In the genomic region with DNA sequence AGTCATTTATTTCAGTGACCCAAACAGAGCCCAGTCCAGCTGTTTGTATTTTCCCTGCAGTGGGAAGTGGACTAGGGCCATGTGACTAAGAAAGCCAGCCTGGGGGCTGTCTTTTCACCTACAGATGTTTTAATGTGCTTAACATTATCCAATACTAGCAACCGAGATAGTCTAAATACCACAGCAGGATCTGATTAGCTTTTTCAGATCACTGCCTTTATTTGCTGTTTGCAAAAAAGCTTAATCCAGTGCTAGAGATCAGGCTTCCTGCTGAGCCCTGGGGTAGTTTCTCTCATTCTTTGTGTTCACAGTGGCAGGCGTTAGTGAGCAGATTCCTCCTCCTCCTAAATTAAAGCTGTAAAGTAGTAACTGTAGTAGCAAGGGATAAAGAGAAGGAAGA, we compare ENCODE assay signal across 10 cellular contexts. TPM values are rescaled to one million over a fixed set of nuclear protein-coding genes. Genes with fewer than 3 reads are reported as not detected.
DNase-seq lines count a peak whose midpoint lies in the region; ATAC-seq and TF ChIP-seq lines count a peak whose summit lies in the region.
"Had no signal": no experiment of that assay in that cellular context is flagged by ENCODE, and none has a peak within 500 bp of the region (broad histone marks: within the 10 kb centered on the region; RNA-seq: fewer than 3 reads in every experiment).

No MANE protein-coding gene starts in this region.

- no peak for TF ChIP-seq CTCF in chondrocyte (IDR thresholded peaks at IDR 0.05)

- peaks cover 37% of the 10 kb centered on the region for H3K4me1 Mint-ChIP-seq in chondrocyte (ENCODE audit: low read depth)

- no peak overlapping the region for H3K4me3 Mint-ChIP-seq in chondrocyte (ENCODE audit: unreplicated experiment)
- H3K4me3 Mint-ChIP-seq: activated naive CD8-positive, alpha-beta T cell had no signal

- DNase-seq in EH (ENCODE audit: low read depth) (peak; percentile 40), NCI-H2227 (lab: John Stamatoyannopoulos, UW; ENCODE audit: unreplicated experiment) (peak; percentile 14), chondrocyte (ENCODE audit: low spot score) (no peak), midbrain (lab: John Stamatoyannopoulos, UW) (peak; percentile 36), NCI-H1694 (lab: John Stamatoyannopoulos, UW) (no peak), DMS53 (lab: John Stamatoyannopoulos, UW) (no peak)
- DNase-seq: activated CD4-positive, CD25-positive, alpha-beta regulatory T cell had no signal

- H3K27ac Mint-ChIP-seq in chondrocyte (ENCODE audit: unreplicated experiment): peak overlapping the region; percentile 76
- H3K27ac Mint-ChIP-seq: activated naive CD8-positive, alpha-beta T cell had no signal

- H3K36me3 Mint-ChIP-seq in chondrocyte (ENCODE audit: low read depth): no peaks in the 10 kb centered on the region
- H3K36me3 Mint-ChIP-seq: activated naive CD8-positive, alpha-beta T cell had no signal

- H3K27me3 Mint-ChIP-seq in chondrocyte (ENCODE audit: low read depth): no peaks in the 10 kb centered on the region

- ATAC-seq in GM21447 (IDR thresholded peaks at IDR 0.05; ENCODE audit: unreplicated experiment): no peak
- ATAC-seq in HG02840 (IDR thresholded peaks at IDR 0.05; ENCODE audit: low FRiP score, unreplicated experiment): no peak

- no peaks in the 10 kb centered on the region for H3K9me3 Mint-ChIP-seq in chondrocyte (ENCODE audit: low read depth)

RNA-seq across cellular contexts. Expression of a gene that starts 35.0 kb away (rescaled TPM):
- 8.9 to 10.2 TPM (median 10.1 TPM) in 3 replicates for total RNA-seq in chondrocyte

Comparison
In these comparisons a context has a peak if more than half of its experiments do, and no peak if none do; other contexts are left out.
1. DNase-seq: peak in EH (single experiment), NCI-H2227 (single experiment) and midbrain (single experiment); none in chondrocyte (single experiment), NCI-H1694 (single experiment) and DMS53 (single experiment).